Comparison of ENCODE assay signal across 8 cellular contexts in the genomic region with DNA sequence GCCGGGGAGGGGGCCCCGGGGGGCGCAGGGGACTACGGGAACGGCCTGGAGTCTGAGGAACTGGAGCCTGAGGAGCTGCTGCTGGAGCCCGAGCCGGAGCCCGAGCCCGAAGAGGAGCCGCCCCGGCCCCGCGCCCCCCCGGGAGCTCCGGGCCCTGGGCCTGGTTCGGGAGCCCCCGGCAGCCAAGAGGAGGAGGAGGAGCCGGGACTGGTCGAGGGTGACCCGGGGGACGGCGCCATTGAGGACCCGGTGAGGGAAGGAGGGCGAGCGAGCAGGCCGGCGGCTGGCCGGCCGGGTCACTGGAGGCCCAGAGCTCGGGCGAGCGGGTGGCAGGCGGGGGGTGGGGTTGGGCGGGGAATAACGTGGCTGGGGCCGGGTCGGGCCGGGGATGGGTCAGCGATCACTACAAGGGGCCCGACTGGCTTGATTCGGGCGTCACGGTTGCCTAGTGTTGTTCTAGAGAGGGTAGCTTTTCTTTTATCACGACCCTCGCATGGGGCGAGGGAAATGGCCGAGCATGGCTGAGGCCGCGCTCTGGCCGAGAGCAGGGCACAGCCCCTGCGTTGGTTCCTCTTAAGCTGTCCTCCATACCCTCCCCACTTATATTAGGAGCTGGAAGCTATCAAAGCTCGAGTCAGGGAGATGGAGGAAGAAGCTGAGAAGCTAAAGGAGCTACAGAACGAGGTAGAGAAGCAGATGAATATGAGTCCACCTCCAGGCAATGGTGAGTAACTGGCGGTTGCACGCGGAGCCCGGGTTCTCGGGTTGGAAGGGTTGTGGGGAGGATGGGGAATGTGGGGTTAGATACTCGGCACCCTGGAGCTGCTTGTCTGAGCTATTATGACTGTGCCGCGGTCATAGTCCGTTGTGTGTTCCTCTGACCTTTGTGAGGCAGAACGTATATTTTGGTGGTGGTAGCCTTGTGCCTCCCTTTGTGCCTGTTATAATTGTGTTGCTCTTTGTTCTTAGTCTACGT. TPM values are rescaled to one million over a fixed set of nuclear protein-coding genes. Genes with fewer than 3 reads are reported as not detected.
DNase-seq lines count a peak whose midpoint lies in the region; ATAC-seq, FAIRE-seq and TF ChIP-seq lines count a peak whose summit lies in the region.

No MANE protein-coding gene starts in this region.

- H3K27me3 ChIP-seq in BLaER1 treated with 17β-estradiol and CSF1 and Interleukin-3, amounts not matched to agents 10 nM and 100 nM: no peaks in the 10 kb centered on the region
- H3K27me3 ChIP-seq in HUES48 (ENCODE audit: control insufficient read depth, insufficient read depth, low read length): no peaks in the 10 kb centered on the region
- no peaks in the 10 kb centered on the region for H3K27me3 ChIP-seq in breast epithelium

- peak overlapping the region; percentile 70 to 94 (median 91) for H3K4me3 ChIP-seq in BLaER1 treated with 17β-estradiol and CSF1 and Interleukin-3, amounts not matched to agents 10 nM and 100 nM
- H3K4me3 ChIP-seq in HUES48 (ENCODE audit: low read depth, low read length) (peak overlapping the region; percentile 98), breast epithelium (peak overlapping the region; percentile 76 to 97 (median 92)), kidney (ENCODE audit: low read length in 2 of 2) (peak overlapping the region; percentile 89 to 100)

- H3K9ac ChIP-seq in BLaER1 treated with 17β-estradiol and CSF1 and Interleukin-3, amounts not matched to agents 10 nM and 100 nM: peak overlapping the region; percentile 95 to 99 (median 98)
- peak overlapping the region; percentile 94 for H3K9ac ChIP-seq in HUES48 (ENCODE audit: low read depth, low read length)
- peak overlapping the region; percentile 84 to 95 for H3K9ac ChIP-seq in kidney (ENCODE audit: low read length in 2 of 2)

- intact Hi-C loops in breast epithelium (cut with DNase I; ENCODE audit: low total_unique reads) (loop anchor here (5.0 to 10.0 kb wide), 2 partner anchors 153 to 335 kb away; no protein-coding TSS in a partner anchor), kidney (cut with DNase I) (no loop called here)

- peaks cover 0 to 6% (median 0%) of the 10 kb centered on the region in 11 experiments; a peak in 2 of 22 replicates for H3K9me3 ChIP-seq in BLaER1 treated with 17β-estradiol and CSF1 and Interleukin-3, amounts not matched to agents 10 nM and 100 nM (replicated peaks in 1 of 11)
- H3K9me3 ChIP-seq in HUES48 (ENCODE audit: control insufficient read depth, insufficient read depth, low read length) (no peaks in the 10 kb centered on the region), breast epithelium (no peaks in the 10 kb centered on the region), kidney (ENCODE audit: control insufficient read depth in 1 of 2, low read length in 2 of 2) (no peaks in the 10 kb centered on the region)

- peaks cover 29 to 34% (median 32%) of the 10 kb centered on the region in 10 experiments for H3K4me1 ChIP-seq in BLaER1 treated with 17β-estradiol and CSF1 and Interleukin-3, amounts not matched to agents 10 nM and 100 nM
- H3K4me1 ChIP-seq in HUES48 (ENCODE audit: control insufficient read depth, insufficient read depth, low read length) (peaks cover 17% of the 10 kb centered on the region; the same call in 1 of the 2 replicates), breast epithelium (peaks cover 0 to 4% of the 10 kb centered on the region in 2 donors), kidney (ENCODE audit: control insufficient read depth in 1 of 2, insufficient read depth in 1 of 2, low read depth in 1 of 2, low read length in 2 of 2) (peaks cover 16 to 19% of the 10 kb centered on the region in 2 donors)

- peaks cover 27 to 48% (median 43%) of the 10 kb centered on the region in 11 experiments; a peak in 20 of 22 replicates for H4K20me1 ChIP-seq in BLaER1 treated with 17β-estradiol and CSF1 and Interleukin-3, amounts not matched to agents 10 nM and 100 nM

- H3K36me3 ChIP-seq in BLaER1 treated with 17β-estradiol and CSF1 and Interleukin-3, amounts not matched to agents 10 nM and 100 nM: peaks cover 47 to 69% (median 55%) of the 10 kb centered on the region in 11 experiments
- H3K36me3 ChIP-seq in HUES48 (ENCODE audit: control insufficient read depth, insufficient read depth, low read length) (peaks cover 29% of the 10 kb centered on the region), breast epithelium (no peaks in the 10 kb centered on the region), kidney (ENCODE audit: control insufficient read depth in 1 of 2, insufficient read depth in 2 of 2, low read length in 2 of 2) (peaks cover 10 to 25% of the 10 kb centered on the region in 2 donors)

- TF ChIP-seq CTCF in breast epithelium (IDR thresholded peaks at IDR 0.05) (no peak), kidney (IDR thresholded peaks at IDR 0.05; ENCODE audit: borderline replicate concordance, extremely low read depth, insufficient read depth) (no peak)

- no peak for FAIRE-seq in kidney (lab: Jason Lieb, UNC)

- H3K4me2 ChIP-seq in BLaER1 treated with 17β-estradiol and CSF1 and Interleukin-3, amounts not matched to agents 10 nM and 100 nM: peak overlapping the region; percentile 83 to 99 (median 96)

- peak; percentile 10 for ATAC-seq in GM19397 (IDR thresholded peaks at IDR 0.05; ENCODE audit: unreplicated experiment)

- TF ChIP-seq POLR2A in breast epithelium (IDR thresholded peaks at IDR 0.05): no peak

- H3K27ac ChIP-seq in BLaER1 treated with 17β-estradiol and CSF1 and Interleukin-3, amounts not matched to agents 10 nM and 100 nM: peak overlapping the region; percentile 79 to 99 (median 97)
- peak overlapping the region; percentile 95 for H3K27ac ChIP-seq in HUES48 (ENCODE audit: low read depth, low read length)
- H3K27ac ChIP-seq in breast epithelium: peak overlapping the region; percentile 94 to 97
- H3K27ac ChIP-seq in kidney (ENCODE audit: low read depth in 2 of 2, low read length in 2 of 2): peak overlapping the region; percentile 86 to 92

- DNase-seq in T-helper 22 cell (ENCODE audit: low read depth) (peak; percentile 12), breast epithelium (ENCODE audit: low spot score in 2 of 2) (no peak), kidney (peak; percentile 89), SHP77 treated with DMSO at 0.1 percent for 48 hours (lab: John Stamatoyannopoulos, UW) (no peak)
- DNase-seq in stimulated activated CD4-positive, alpha-beta T cell treated with anti-CD3 and anti-CD28 coated beads, Interleukin-1b, Interleukin-23, amount 100 ng/mL, for 48 hours: peak; percentile 79

RNA-seq across cellular contexts. Expression of a gene that starts 0.6 kb away (rescaled TPM):
- total RNA-seq in breast epithelium: 10 to 100 TPM; 45.9 to 87.2 (median 74.1) TPM
- total RNA-seq in kidney: 145 TPM
- polyA plus RNA-seq in kidney (ENCODE audit: insufficient read depth, low read depth, low replicate concordance): 140 TPM

RNA-seq across cellular contexts. Expression of a gene that starts 15.2 kb away (rescaled TPM):
- 10 to 100 TPM; 28.8 to 55.5 (median 48.2) TPM for total RNA-seq in breast epithelium
- 43.6 TPM for total RNA-seq in kidney
- 35.6 TPM for polyA plus RNA-seq in kidney (ENCODE audit: insufficient read depth, low read depth, low replicate concordance)

RNA-seq across cellular contexts. Expression of a gene that starts 19.2 kb away (rescaled TPM):
- 10 to 100 TPM in 1 of 3 donors, 1 to 10 TPM in 2; 8.2 to 11.6 (median 9.4) TPM for total RNA-seq in breast epithelium
- total RNA-seq in kidney: 17.3 TPM
- 22.8 TPM for polyA plus RNA-seq in kidney (ENCODE audit: insufficient read depth, low read depth, low replicate concordance)

RNA-seq across cellular contexts. Expression of a gene that starts 30.8 kb away (rescaled TPM):
- total RNA-seq in breast epithelium (10 to 100 TPM in 2 of 3 donors, 1 to 10 TPM in 1; 6.4 to 53.7 (median 52.1) TPM), kidney (35.3 TPM)
- polyA plus RNA-seq in kidney (ENCODE audit: insufficient read depth, low read depth, low replicate concordance): 61.2 TPM

RNA-seq across cellular contexts. Expression of a gene that starts 35.9 kb away (rescaled TPM):
- total RNA-seq in breast epithelium: 10 to 100 TPM; 10.8 to 15.4 (median 12.0) TPM
- 14.8 TPM for total RNA-seq in kidney
- polyA plus RNA-seq in kidney (ENCODE audit: insufficient read depth, low read depth, low replicate concordance): 18.5 TPM

Comparison
In these comparisons a context has a peak if more than half of its experiments do, and no peak if none do; other contexts are left out.
1. DNase-seq: peak in T-helper 22 cell (single experiment), kidney (single experiment) and stimulated activated CD4-positive, alpha-beta T cell treated with anti-CD3 and anti-CD28 coated beads, Interleukin-1b, Interleukin-23, amount 100 ng/mL, for 48 hours (single experiment); none in breast epithelium (0 of 2) and SHP77 treated with DMSO at 0.1 percent for 48 hours (single experiment).
2. Peak in every context shown above with its lines, with median percentiles within 50 percentile points of each other: H3K27ac ChIP-seq, H3K4me3 ChIP-seq and H3K9ac ChIP-seq.